In genomic region chr2:183037660-183038340, GRCh38 we compare ENCODE assay signal across 8 cellular contexts. TPM values are rescaled to one million over a fixed set of nuclear protein-coding genes. Genes with fewer than 3 reads are reported as not detected.
A peak's percentile ranks its signal among the peaks of the same experiment; 100 is the strongest.
DNase-seq lines count a peak whose midpoint lies in the region; ATAC-seq and TF ChIP-seq lines count a peak whose summit lies in the region.

No MANE protein-coding gene starts in this region.

- H3K36me3 ChIP-seq in kidney epithelial cell (ENCODE audit: control insufficient read depth, insufficient read depth, low read length) = no peaks in the 10 kb centered on the region

- ATAC-seq in GM19023 (IDR thresholded peaks at IDR 0.05; ENCODE audit: unreplicated experiment) (peak; percentile 56), HG03135 (IDR thresholded peaks at IDR 0.05; ENCODE audit: unreplicated experiment) (peak; percentile 49)

- no peaks in the 10 kb centered on the region for H3K27me3 ChIP-seq in kidney epithelial cell (ENCODE audit: control insufficient read depth, insufficient read depth, low read length)

- DNase-seq in CD1c-positive myeloid dendritic cell (ENCODE audit: extremely low spot score) (peak; percentile 9), T-helper 1 cell (peak in 3 of 5 donors; percentile 28 to 44 (median 35)), caudate nucleus (lab: John Stamatoyannopoulos, UW) (peak in 48 of 61 donors; percentile 14 to 84 (median 56)), kidney epithelial cell (ENCODE audit: low read depth) (no peak), SKM-1 (lab: John Stamatoyannopoulos, UW; ENCODE audit: unreplicated experiment) (no peak)
- peak; percentile 15 to 34 for DNase-seq in stimulated activated CD4-positive, alpha-beta T cell treated with anti-CD3 and anti-CD28 coated beads, Interleukin-15, amount 100 ng/mL, for 1 hour (ENCODE audit: low read depth in 1 of 2, low spot score in 1 of 2)

- peak overlapping the region; percentile 83 for H3K27ac ChIP-seq in caudate nucleus (ENCODE audit: low read depth, low read length)

- H3K4me3 ChIP-seq in kidney epithelial cell (ENCODE audit: low read depth, low read length) = peak overlapping the region; percentile 86

- TF ChIP-seq CTCF in kidney epithelial cell (IDR thresholded peaks at IDR 0.05; ENCODE audit: insufficient read depth, low read length, poor library complexity, severe bottlenecking) = no peak

RNA-seq across cellular contexts. Expression of gene NCKAP1, which starts 0.5 kb away (rescaled TPM):
- 155 and 189 TPM in 2 replicates for total RNA-seq in kidney epithelial cell

RNA-seq across cellular contexts. Expression of gene DUSP19, which starts 40.7 kb away (rescaled TPM):
- 0.58 and 1.0 TPM in 2 replicates for total RNA-seq in kidney epithelial cell

Comparison
In these comparisons a context has a peak if more than half of its experiments do, and no peak if none do; other contexts are left out.
1. DNase-seq: peak in CD1c-positive myeloid dendritic cell (single experiment), T-helper 1 cell (3 of 5), caudate nucleus (48 of 61) and stimulated activated CD4-positive, alpha-beta T cell treated with anti-CD3 and anti-CD28 coated beads, Interleukin-15, amount 100 ng/mL, for 1 hour (2 of 2); none in kidney epithelial cell (single experiment) and SKM-1 (single experiment).